ENCODE assay signal across 17 cellular contexts in genomic region chr18:12895016-12895415, GRCh38. TPM values are rescaled to one million over a fixed set of nuclear protein-coding genes. Genes with fewer than 3 reads are reported as not detected.
A peak's percentile ranks its signal among the peaks of the same experiment; 100 is the strongest.
DNase-seq lines count a peak whose midpoint lies in the region; ATAC-seq and TF ChIP-seq lines count a peak whose summit lies in the region.
"Had no signal": no experiment of that assay in that cellular context is flagged by ENCODE, and none has a peak within 500 bp of the region (broad histone marks: within the 10 kb centered on the region; RNA-seq: fewer than 3 reads in every experiment).

No MANE protein-coding gene starts in this region.

- H3K9me3 ChIP-seq in mesenchymal stem cell (ENCODE audit: control insufficient read depth, low read length) (no peaks in the 10 kb centered on the region), H9 (ENCODE audit: control insufficient read depth, low read depth, low read length) (no peaks in the 10 kb centered on the region)
- H3K9me3 ChIP-seq: A549, BE2C had no signal

- H3K23ac ChIP-seq in mesenchymal stem cell (ENCODE audit: low read length in 2 of 2) (no peak overlapping the region), H9 (ENCODE audit: insufficient read length, low read depth, low read length) (no peak overlapping the region)

- peaks cover 3% of the 10 kb centered on the region for H3K4me1 ChIP-seq in mesenchymal stem cell (ENCODE audit: control insufficient read depth, insufficient read depth, low read depth, low read length)
- no peaks in the 10 kb centered on the region; the same call in 1 of the 2 replicates for H3K4me1 ChIP-seq in H9 (ENCODE audit: insufficient read depth, low read length)
- H3K4me1 ChIP-seq: A549, BE2C had no signal

- 80% methylated on average over 1 of the region's 1 CpG for WGBS in mesenchymal stem cell
- WGBS in H9 (ENCODE audit: extremely low coverage, insufficient read length, low lambda C conversion rate): no CpG with 5 or more reads among the region's 1 CpG

- H3K56ac ChIP-seq in H9 (ENCODE audit: insufficient read length, low read depth, low read length): no peak overlapping the region

- H3K4ac ChIP-seq in mesenchymal stem cell (ENCODE audit: low read depth in 1 of 2, low read length in 2 of 2) (no peak overlapping the region), H9 (ENCODE audit: low read depth, low read length) (no peak overlapping the region)

- H2BK12ac ChIP-seq in mesenchymal stem cell (ENCODE audit: low read length in 2 of 2) (no peak overlapping the region), H9 (ENCODE audit: insufficient read length, low read depth, low read length) (no peak overlapping the region)

- no peaks in the 10 kb centered on the region for H3K79me2 ChIP-seq in H9 (ENCODE audit: insufficient read depth, low read length)

- CTCF ChIA-PET in activated naive CD4-positive, alpha-beta T cell treated with anti-CD3 and anti-CD28 coated beads for 36 hours (lab: Charles Lee): interaction anchor here (0.6 to 7.3 kb wide), 10 partner anchors 9 to 169 kb away, joined by 3 to 97 read pairs (median 6); no protein-coding TSS in a partner anchor

- H4K8ac ChIP-seq in mesenchymal stem cell (ENCODE audit: low read length) (no peak overlapping the region), H9 (replicated peaks; ENCODE audit: insufficient read length, low read depth, low read length) (no peak overlapping the region)

- H2AFZ ChIP-seq in mesenchymal stem cell (ENCODE audit: low read depth, low read length) (no peak overlapping the region), H9 (ENCODE audit: low read length) (no peak overlapping the region)

- H3K23me2 ChIP-seq in H9 (ENCODE audit: insufficient read length, low read depth, low read length, poor library complexity, severe bottlenecking): no peaks in the 10 kb centered on the region

- H2BK20ac ChIP-seq in H9 (ENCODE audit: low read depth, low read length, poor library complexity, severe bottlenecking): no peak overlapping the region

- no peak overlapping the region for H4K5ac ChIP-seq in H9 (ENCODE audit: insufficient read length, low read depth, low read length)

- no peaks in the 10 kb centered on the region for H3K79me1 ChIP-seq in mesenchymal stem cell (replicated peaks; ENCODE audit: low read length, poor library complexity, severe bottlenecking)
- H3K79me1 ChIP-seq in H9 (ENCODE audit: insufficient read depth, low read depth, low read length, poor library complexity, severe bottlenecking): no peaks in the 10 kb centered on the region

- H3K9ac ChIP-seq in mesenchymal stem cell (ENCODE audit: low read length) (no peak overlapping the region), H9 (ENCODE audit: extremely low read depth, insufficient read length, low read length) (no peak overlapping the region)

- DNase-seq in activated naive CD4-positive, alpha-beta T cell treated with anti-CD3 and anti-CD28 coated beads for 36 hours: no peak
- DNase-seq in mesenchymal stem cell (no peak), 8988T (no peak), activated gamma-delta T cell treated with Interleukin-2 at 50 U/mL for 16 hours (no peak), H9 (no peak)
- no peak for DNase-seq in stimulated activated naive B cell treated with anti-CD40 and anti-IgM and Interleukin-4, amounts not matched to agents 10 μg/mL and 1 μg/mL and 100 μg/mL, for 72 hours
- DNase-seq: BE2C; CD4-positive, alpha-beta memory T cell; DMS153; DMS79 treated with DMSO at 0.1 percent for 48 hours; EL; HCEC 1CT; HFFc6 had no signal

- H3K4me2 ChIP-seq in mesenchymal stem cell (ENCODE audit: low read length, poor library complexity, severe bottlenecking): no peak overlapping the region
- no peak overlapping the region for H3K4me2 ChIP-seq in H9 (ENCODE audit: insufficient read depth, insufficient read length, low read length)
- H3K4me2 ChIP-seq: A549 had no signal

- no peak overlapping the region for H3K14ac ChIP-seq in mesenchymal stem cell (ENCODE audit: low read length in 2 of 2)
- no peak overlapping the region for H3K14ac ChIP-seq in H9 (ENCODE audit: insufficient read depth, low read length)

- intact Hi-C loops in activated naive CD4-positive, alpha-beta T cell treated with anti-CD3 and anti-CD28 coated beads for 36 hours (cut with micrococcal nuclease): loop anchor here (2.0 kb wide), 1 partner anchor 264 kb away; no protein-coding TSS in a partner anchor

- peaks cover 5% of the 10 kb centered on the region for H3K4me1 Mint-ChIP-seq in activated naive CD4-positive, alpha-beta T cell treated with anti-CD3 and anti-CD28 coated beads, Interleukin-2, amount 50 U/mL, for 24 hours
- H3K4me1 Mint-ChIP-seq in activated naive CD4-positive, alpha-beta T cell treated with anti-CD3 and anti-CD28 coated beads for 36 hours (ENCODE audit: low read depth): peaks cover 6% of the 10 kb centered on the region
- H3K4me1 Mint-ChIP-seq in stimulated activated naive B cell treated with anti-CD40 and anti-IgM and Interleukin-4, amounts not matched to agents 10 μg/mL and 1 μg/mL and 100 μg/mL, for 72 hours: peaks cover 10 to 18% of the 10 kb centered on the region in 2 donors
- peaks cover 6% of the 10 kb centered on the region in 2 experiments; a peak in 3 of 4 replicates for H3K4me1 Mint-ChIP-seq in H9

- no peak overlapping the region for H3K4me3 ChIP-seq in mesenchymal stem cell (ENCODE audit: insufficient read depth in 1 of 2, low read depth in 1 of 2, low read length in 2 of 2)
- H3K4me3 ChIP-seq: A549 had no signal

- H4K20me1 ChIP-seq in H9 (ENCODE audit: control insufficient read depth, insufficient read depth, insufficient read length): no peaks in the 10 kb centered on the region

- no peak overlapping the region for H2BK15ac ChIP-seq in mesenchymal stem cell (ENCODE audit: low read depth, poor library complexity, severe bottlenecking)
- H2BK15ac ChIP-seq in H9 (ENCODE audit: low read depth, low read length): no peak overlapping the region

- peaks cover 14% of the 10 kb centered on the region for H3K27me3 Mint-ChIP-seq in activated naive CD4-positive, alpha-beta T cell treated with anti-CD3 and anti-CD28 coated beads, Interleukin-2, amount 50 U/mL, for 24 hours
- H3K27me3 Mint-ChIP-seq in activated naive CD4-positive, alpha-beta T cell treated with anti-CD3 and anti-CD28 coated beads for 36 hours (ENCODE audit: low read depth): peaks cover 27% of the 10 kb centered on the region
- H3K27me3 Mint-ChIP-seq in stimulated activated naive B cell treated with anti-CD40 and anti-IgM and Interleukin-4, amounts not matched to agents 10 μg/mL and 1 μg/mL and 100 μg/mL, for 72 hours: peaks cover 13 to 31% of the 10 kb centered on the region in 2 donors
- no peaks in the 10 kb centered on the region; the same call in 1 of the 2 replicates for H3K27me3 Mint-ChIP-seq in H9 (ENCODE audit: low read depth)

- H3K18ac ChIP-seq in mesenchymal stem cell (ENCODE audit: low read depth in 1 of 2, low read length in 2 of 2) (no peak overlapping the region), H9 (ENCODE audit: insufficient read length, low read depth, low read length) (no peak overlapping the region)

- no peaks in the 10 kb centered on the region for H3K9me3 Mint-ChIP-seq in activated naive CD4-positive, alpha-beta T cell treated with anti-CD3 and anti-CD28 coated beads, Interleukin-2, amount 50 U/mL, for 24 hours
- H3K9me3 Mint-ChIP-seq in activated naive CD4-positive, alpha-beta T cell treated with anti-CD3 and anti-CD28 coated beads for 36 hours: no peaks in the 10 kb centered on the region
- peaks cover 0 to 4% of the 10 kb centered on the region in 2 donors for H3K9me3 Mint-ChIP-seq in stimulated activated naive B cell treated with anti-CD40 and anti-IgM and Interleukin-4, amounts not matched to agents 10 μg/mL and 1 μg/mL and 100 μg/mL, for 72 hours
- H3K9me3 Mint-ChIP-seq in H9: peaks cover 6 to 8% of the 10 kb centered on the region in 2 experiments
- H3K9me3 Mint-ChIP-seq: CD4-positive, alpha-beta memory T cell had no signal

- H3K36me3 Mint-ChIP-seq in activated naive CD4-positive, alpha-beta T cell treated with anti-CD3 and anti-CD28 coated beads, Interleukin-2, amount 50 U/mL, for 24 hours: no peaks in the 10 kb centered on the region
- no peaks in the 10 kb centered on the region for H3K36me3 Mint-ChIP-seq in activated naive CD4-positive, alpha-beta T cell treated with anti-CD3 and anti-CD28 coated beads for 36 hours (ENCODE audit: low read depth)
- H3K36me3 Mint-ChIP-seq in stimulated activated naive B cell treated with anti-CD40 and anti-IgM and Interleukin-4, amounts not matched to agents 10 μg/mL and 1 μg/mL and 100 μg/mL, for 72 hours: peaks cover 0 to 3% of the 10 kb centered on the region in 2 donors
- H3K36me3 Mint-ChIP-seq in H9 (ENCODE audit: insufficient read depth in 1 of 3, low read depth in 3 of 3): peaks cover 0 to 8% (median 3%) of the 10 kb centered on the region in 3 experiments; a peak in 3 of 7 replicates
- H3K36me3 Mint-ChIP-seq: CD4-positive, alpha-beta memory T cell had no signal

- no peak overlapping the region for H3K4me3 Mint-ChIP-seq in activated naive CD4-positive, alpha-beta T cell treated with anti-CD3 and anti-CD28 coated beads, Interleukin-2, amount 50 U/mL, for 24 hours
- H3K4me3 Mint-ChIP-seq in activated naive CD4-positive, alpha-beta T cell treated with anti-CD3 and anti-CD28 coated beads for 36 hours: no peak overlapping the region
- no peak overlapping the region for H3K4me3 Mint-ChIP-seq in stimulated activated naive B cell treated with anti-CD40 and anti-IgM and Interleukin-4, amounts not matched to agents 10 μg/mL and 1 μg/mL and 100 μg/mL, for 72 hours
- H3K4me3 Mint-ChIP-seq in H9: no peak overlapping the region
- H3K4me3 Mint-ChIP-seq: HFFc6 had no signal

- H2BK120ac ChIP-seq in mesenchymal stem cell (ENCODE audit: low read depth, low read length) (no peak overlapping the region), H9 (ENCODE audit: low read depth, low read length, poor library complexity, severe bottlenecking) (no peak overlapping the region)

- no peak overlapping the region for H3K27ac ChIP-seq in mesenchymal stem cell (ENCODE audit: low read length, poor library complexity, severe bottlenecking)
- no peak overlapping the region for H3K27ac ChIP-seq in H9 (ENCODE audit: insufficient read length, low read depth, low read length)
- H3K27ac ChIP-seq: A549, C4-2B, HL-60 had no signal

- peak overlapping the region; percentile 59 for H3K27ac Mint-ChIP-seq in activated naive CD4-positive, alpha-beta T cell treated with anti-CD3 and anti-CD28 coated beads, Interleukin-2, amount 50 U/mL, for 24 hours
- no peak overlapping the region for H3K27ac Mint-ChIP-seq in activated naive CD4-positive, alpha-beta T cell treated with anti-CD3 and anti-CD28 coated beads for 36 hours
- no peak overlapping the region for H3K27ac Mint-ChIP-seq in stimulated activated naive B cell treated with anti-CD40 and anti-IgM and Interleukin-4, amounts not matched to agents 10 μg/mL and 1 μg/mL and 100 μg/mL, for 72 hours
- no peak overlapping the region for H3K27ac Mint-ChIP-seq in H9
- H3K27ac Mint-ChIP-seq: CD4-positive, alpha-beta memory T cell; HFFc6 had no signal

- H2AK5ac ChIP-seq in mesenchymal stem cell (ENCODE audit: low read length, severe bottlenecking) (peak overlapping the region; percentile 45), H9 (ENCODE audit: insufficient read length, low read length) (no peak overlapping the region)

- H3K27me3 ChIP-seq in mesenchymal stem cell (ENCODE audit: control insufficient read depth in 1 of 2, insufficient read depth in 1 of 2, low read length in 2 of 2) (peaks cover 0 to 15% of the 10 kb centered on the region in 2 experiments), H9 (ENCODE audit: insufficient read depth, low read length) (no peaks in the 10 kb centered on the region)
- H3K27me3 ChIP-seq: BE2C had no signal

- TF ChIP-seq CTCF in H9 (conservative IDR thresholded peaks at IDR 0.05): no peak

- ATAC-seq in stimulated activated naive B cell treated with anti-CD40 and anti-IgM and Interleukin-4, amounts not matched to agents 10 μg/mL and 1 μg/mL and 100 μg/mL, for 72 hours (replicated peaks): peak; percentile 61 to 63
- ATAC-seq: A549 had no signal

- no peak overlapping the region for H3T11ph ChIP-seq in H9 (ENCODE audit: low read length)

- H4K91ac ChIP-seq in mesenchymal stem cell (ENCODE audit: low read length) (no peak overlapping the region), H9 (ENCODE audit: insufficient read length, low read depth, low read length) (no peak overlapping the region)

- H3K36me3 ChIP-seq in mesenchymal stem cell (ENCODE audit: control insufficient read depth in 1 of 2, insufficient read depth in 2 of 2, low read depth in 1 of 2, low read length in 2 of 2): no peaks in the 10 kb centered on the region
- H3K36me3 ChIP-seq: BE2C had no signal

- no peak overlapping the region for H2BK5ac ChIP-seq in mesenchymal stem cell (ENCODE audit: low read depth, low read length, poor library complexity, severe bottlenecking)
- H2BK5ac ChIP-seq in H9 (ENCODE audit: insufficient read length, low read length): no peak overlapping the region

RNA-seq across cellular contexts. Expression of gene PTPN2, which starts 11.0 kb away (rescaled TPM):
- total RNA-seq in activated naive CD4-positive, alpha-beta T cell treated with anti-CD3 and anti-CD28 coated beads for 36 hours: 10 to 100 TPM; 68.5 to 71.8 TPM
- polyA plus RNA-seq in mesenchymal stem cell (2013, experiment 1 of 2): 18.4 TPM
- 16.9 TPM for polyA plus RNA-seq in mesenchymal stem cell (2013, experiment 2 of 2)
- total RNA-seq in H9 (2021): 46.1 and 48.7 TPM in 2 replicates

RNA-seq across cellular contexts. Expression of gene SEH1L, which starts 52.8 kb away (rescaled TPM):
- 10 to 100 TPM; 82.6 to 85.4 TPM for total RNA-seq in activated naive CD4-positive, alpha-beta T cell treated with anti-CD3 and anti-CD28 coated beads for 36 hours
- 13.3 TPM for polyA plus RNA-seq in mesenchymal stem cell (2013, experiment 1 of 2)
- 13.1 TPM for polyA plus RNA-seq in mesenchymal stem cell (2013, experiment 2 of 2)
- total RNA-seq in H9 (2021): 93.3 and 97.2 TPM in 2 replicates
